ENCODE assay signal across 11 cellular contexts in the genomic region with DNA sequence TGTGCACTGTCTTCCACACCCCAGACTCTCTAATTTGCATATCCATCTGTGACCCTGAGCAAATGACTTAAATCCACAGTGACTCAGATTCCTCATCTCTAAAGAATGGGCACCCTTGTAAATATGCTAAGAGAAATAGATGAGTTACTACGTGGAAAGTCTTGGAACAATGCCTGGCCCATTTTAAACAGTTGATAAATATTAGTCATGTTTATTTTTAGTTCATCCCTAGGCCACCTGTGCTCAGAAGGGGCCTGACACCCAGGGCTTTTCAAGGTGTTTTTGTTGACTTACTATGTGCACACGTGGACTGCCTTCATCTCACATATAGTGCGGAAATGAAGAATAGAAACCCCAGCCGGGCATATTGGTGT. TPM values are rescaled to one million over a fixed set of nuclear protein-coding genes. Genes with fewer than 3 reads are reported as not detected.
A peak's percentile ranks its signal among the peaks of the same experiment; 100 is the strongest.
DNase-seq lines count a peak whose midpoint lies in the region; ATAC-seq and TF ChIP-seq lines count a peak whose summit lies in the region.
"Had no signal": no experiment of that assay in that cellular context is flagged by ENCODE, and none has a peak within 500 bp of the region (broad histone marks: within the 10 kb centered on the region; RNA-seq: fewer than 3 reads in every experiment).

No MANE protein-coding gene starts in this region.

- H2BK5ac ChIP-seq in mesenchymal stem cell (ENCODE audit: low read depth, low read length, poor library complexity, severe bottlenecking), result no peak overlapping the region

- H3K4me1 ChIP-seq in MM.1S (ENCODE audit: low read length) (peaks cover 11% of the 10 kb centered on the region), mesenchymal stem cell (ENCODE audit: control insufficient read depth, insufficient read depth, low read depth, low read length) (peaks cover 25% of the 10 kb centered on the region)

- H3K4me3 Mint-ChIP-seq in brain, result peak overlapping the region in 2 of 5 experiments; percentile 2 to 71
- H3K4me3 Mint-ChIP-seq: nephron had no signal

- no peak overlapping the region for H4K8ac ChIP-seq in mesenchymal stem cell (ENCODE audit: low read length)

- peaks cover 19% of the 10 kb centered on the region for H3K27me3 Mint-ChIP-seq in brain

- H2AFZ ChIP-seq in MM.1S (ENCODE audit: low read length) (no peak overlapping the region), mesenchymal stem cell (ENCODE audit: low read depth, low read length) (no peak overlapping the region)

- no peaks in the 10 kb centered on the region for H3K79me1 ChIP-seq in mesenchymal stem cell (replicated peaks; ENCODE audit: low read length, poor library complexity, severe bottlenecking)

- no peaks in the 10 kb centered on the region for H3K36me3 Mint-ChIP-seq in brain

- DNase-seq in COR-L47 (lab: John Stamatoyannopoulos, UW), result peak; percentile 42
- peak; percentile 33 for DNase-seq in MM.1S
- DNase-seq in mesenchymal stem cell, result peak; percentile 87
- DNase-seq in activated CD4-positive, alpha-beta T cell treated with anti-CD3 and anti-CD28 coated beads for 48 hours, result no peak
- no peak for DNase-seq in pons (ENCODE audit: low spot score)
- DNase-seq in epidermal melanocyte (ENCODE audit: insufficient read length, low spot score), result no peak
- DNase-seq: stimulated activated naive CD8-positive, alpha-beta T cell treated with anti-CD3 and anti-CD28 coated beads, Interleukin-15, Interleukin-2, amounts not matched to agents 100 U/mL and 50 U/mL, for 24 hours had no signal

- H3K9me3 ChIP-seq in MM.1S (replicated peaks; ENCODE audit: insufficient read depth, low read length) (no peaks in the 10 kb centered on the region), mesenchymal stem cell (ENCODE audit: control insufficient read depth, low read length) (peaks cover 7% of the 10 kb centered on the region)

- H3K36me3 ChIP-seq in MM.1S (replicated peaks; ENCODE audit: insufficient read depth, low read length), result no peaks in the 10 kb centered on the region
- peaks cover 0 to 2% of the 10 kb centered on the region in 2 experiments for H3K36me3 ChIP-seq in mesenchymal stem cell (ENCODE audit: control insufficient read depth in 1 of 2, insufficient read depth in 2 of 2, low read depth in 1 of 2, low read length in 2 of 2)

- no peaks in the 10 kb centered on the region for H4K20me1 ChIP-seq in MM.1S (ENCODE audit: insufficient read depth, low read length)

- H3K4me3 ChIP-seq in MM.1S (ENCODE audit: low read length) (no peak overlapping the region), mesenchymal stem cell (ENCODE audit: insufficient read depth in 1 of 2, low read depth in 1 of 2, low read length in 2 of 2) (no peak overlapping the region)
- H3K4me3 ChIP-seq: GM12878 had no signal

- no peak overlapping the region for H3K27ac ChIP-seq in MM.1S (ENCODE audit: low read length)
- no peak overlapping the region for H3K27ac ChIP-seq in mesenchymal stem cell (ENCODE audit: low read length, poor library complexity, severe bottlenecking)

- no peak overlapping the region for H2BK12ac ChIP-seq in mesenchymal stem cell (ENCODE audit: low read length in 2 of 2)

- no peak overlapping the region for H3K4ac ChIP-seq in mesenchymal stem cell (ENCODE audit: low read depth in 1 of 2, low read length in 2 of 2)

- TF ChIP-seq CTCF in MM.1S (IDR thresholded peaks at IDR 0.05; ENCODE audit: low read length) (no peak), brain (conservative IDR thresholded peaks at IDR 0.05) (no peak)

- H2BK120ac ChIP-seq in mesenchymal stem cell (ENCODE audit: low read depth, low read length), result no peak overlapping the region

- H3K9me3 Mint-ChIP-seq in brain, result peaks cover 7 to 26% (median 17%) of the 10 kb centered on the region in 5 experiments

- no peaks in the 10 kb centered on the region for H3F3A ChIP-seq in MM.1S (ENCODE audit: insufficient read depth, low read length)

- H3K4me1 Mint-ChIP-seq in brain, result peaks cover 21% of the 10 kb centered on the region

- no peak overlapping the region for H3K14ac ChIP-seq in mesenchymal stem cell (ENCODE audit: low read length in 2 of 2)

- peaks cover 35% of the 10 kb centered on the region for H3K27me3 ChIP-seq in MM.1S (replicated peaks; ENCODE audit: insufficient read depth, low read length)
- peaks cover 0 to 4% of the 10 kb centered on the region in 2 experiments for H3K27me3 ChIP-seq in mesenchymal stem cell (ENCODE audit: control insufficient read depth in 1 of 2, insufficient read depth in 1 of 2, low read length in 2 of 2)

- H4K91ac ChIP-seq in mesenchymal stem cell (ENCODE audit: low read length), result no peak overlapping the region

- H2BK15ac ChIP-seq in mesenchymal stem cell (ENCODE audit: low read depth, poor library complexity, severe bottlenecking), result no peak overlapping the region

- H3K4me2 ChIP-seq in MM.1S (ENCODE audit: low read depth, low read length) (no peak overlapping the region), mesenchymal stem cell (ENCODE audit: low read length, poor library complexity, severe bottlenecking) (no peak overlapping the region)

- no peaks in the 10 kb centered on the region for H3K79me2 ChIP-seq in MM.1S (ENCODE audit: low read length)

- H3K9me2 ChIP-seq in MM.1S (replicated peaks; ENCODE audit: insufficient read depth, low read length), result no peaks in the 10 kb centered on the region

- no peak overlapping the region for H3K18ac ChIP-seq in mesenchymal stem cell (ENCODE audit: low read depth in 1 of 2, low read length in 2 of 2)

- ATAC-seq in GM19467 (IDR thresholded peaks at IDR 0.05; ENCODE audit: unreplicated experiment), result no peak
- ATAC-seq: GM12878; stimulated activated naive CD8-positive, alpha-beta T cell treated with anti-CD3 and anti-CD28 coated beads, Interleukin-15, Interleukin-2, amounts not matched to agents 100 U/mL and 50 U/mL, for 24 hours had no signal

- H3K23ac ChIP-seq in mesenchymal stem cell (ENCODE audit: low read length in 2 of 2), result no peak overlapping the region

- H2AK5ac ChIP-seq in mesenchymal stem cell (ENCODE audit: low read length, severe bottlenecking), result no peak overlapping the region

- no peak overlapping the region for H3K9ac ChIP-seq in MM.1S (ENCODE audit: low read length)
- H3K9ac ChIP-seq in mesenchymal stem cell (ENCODE audit: low read length), result no peak overlapping the region

- WGBS in mesenchymal stem cell, result 35% methylated on average over 4 of the region's 4 CpGs

- peak overlapping the region in 4 of 5 experiments; percentile 20 to 90 (median 72) for H3K27ac Mint-ChIP-seq in brain
- H3K27ac Mint-ChIP-seq: nephron had no signal

RNA-seq across cellular contexts. Expression of a gene that starts 0.8 kb away (rescaled TPM):
- 4.5 TPM for polyA plus RNA-seq in brain (ENCODE audit: insufficient read depth, low read depth, low replicate concordance)
- 1.1 TPM for polyA plus RNA-seq in mesenchymal stem cell (2013, experiment 1 of 2)
- 1.0 TPM for polyA plus RNA-seq in mesenchymal stem cell (2013, experiment 2 of 2)
- polyA plus RNA-seq: GM12878 had no signal

RNA-seq across cellular contexts. Expression of a gene that starts 18.5 kb away (rescaled TPM):
- 7.0 TPM for polyA plus RNA-seq in brain (ENCODE audit: insufficient read depth, low read depth, low replicate concordance)
- polyA plus RNA-seq in mesenchymal stem cell (2013, experiment 1 of 2), result 1.2 TPM
- 0.90 TPM for polyA plus RNA-seq in mesenchymal stem cell (2013, experiment 2 of 2)

RNA-seq across cellular contexts. Expression of a gene that starts 30.0 kb away (rescaled TPM):
- polyA plus RNA-seq in brain (ENCODE audit: insufficient read depth, low read depth, low replicate concordance), result 51.8 TPM
- 0.28 TPM for polyA plus RNA-seq in mesenchymal stem cell (2013, experiment 1 of 2)
- polyA plus RNA-seq in mesenchymal stem cell (2013, experiment 2 of 2), result 0.38 TPM

RNA-seq across cellular contexts. Expression of a gene that starts 43.7 kb away (rescaled TPM):
- 0.64 TPM for polyA plus RNA-seq in brain (ENCODE audit: insufficient read depth, low read depth, low replicate concordance)
- 0.37 TPM for polyA plus RNA-seq in mesenchymal stem cell (2013, experiment 1 of 2)
- polyA plus RNA-seq in mesenchymal stem cell (2013, experiment 2 of 2), result 0.45 TPM
- polyA plus RNA-seq: GM12878 had no signal

RNA-seq across cellular contexts. Expression of a gene that starts 48.7 kb away (rescaled TPM):
- polyA plus RNA-seq in brain (ENCODE audit: insufficient read depth, low read depth, low replicate concordance), result 61.8 TPM
- polyA plus RNA-seq in mesenchymal stem cell (2013, experiment 1 of 2), result 37.2 TPM
- polyA plus RNA-seq in mesenchymal stem cell (2013, experiment 2 of 2), result 37.7 TPM

Comparison
In these comparisons a context has a peak if more than half of its experiments do, and no peak if none do; other contexts are left out.
1. DNase-seq: peak in COR-L47 (single experiment), MM.1S (single experiment) and mesenchymal stem cell (single experiment); none in activated CD4-positive, alpha-beta T cell treated with anti-CD3 and anti-CD28 coated beads for 48 hours (single experiment), pons (single experiment) and epidermal melanocyte (single experiment).